ENCODE assay signal across 9 cellular contexts in genomic region chr9:78132688-78133033, GRCh38.
DNase-seq lines count a peak whose midpoint lies in the region; ATAC-seq and TF ChIP-seq lines count a peak whose summit lies in the region.
"Had no signal": no experiment of that assay in that cellular context is flagged by ENCODE, and none has a peak within 500 bp of the region (broad histone marks: within the 10 kb centered on the region; RNA-seq: fewer than 3 reads in every experiment).

No MANE protein-coding gene starts in this region.

- POLR2A ChIA-PET in PC-3 (lab: Charles Lee; ENCODE audit: unreplicated experiment): no interaction called here

- H3K9ac ChIP-seq in PC-3 (ENCODE audit: low read length) (no peak overlapping the region), skeletal muscle satellite cell (ENCODE audit: low read depth, low read length) (no peak overlapping the region)

- peak overlapping the region; percentile 47 for H3K4me3 Mint-ChIP-seq in activated CD4-positive, alpha-beta T cell treated with anti-CD3 and anti-CD28 coated beads, Interleukin-2, amount 10 ng/mL, durations not matched to agents 24 days and 14 days
- H3K4me3 Mint-ChIP-seq in effector memory CD8-positive, alpha-beta T cell: peak overlapping the region; percentile 64 to 69

- H3K4me1 ChIP-seq in PC-3 (ENCODE audit: insufficient read depth, low read length) (no peaks in the 10 kb centered on the region), skeletal muscle satellite cell (ENCODE audit: control insufficient read depth, insufficient read depth, low read length) (no peaks in the 10 kb centered on the region)

- no peaks in the 10 kb centered on the region for H3F3A ChIP-seq in PC-3 (ENCODE audit: low read length, unreplicated experiment)

- H3K27me3 Mint-ChIP-seq in activated CD4-positive, alpha-beta T cell treated with anti-CD3 and anti-CD28 coated beads, Interleukin-2, amount 10 ng/mL, durations not matched to agents 24 days and 14 days: peaks cover 16% of the 10 kb centered on the region
- peaks cover 6 to 23% of the 10 kb centered on the region in 2 donors for H3K27me3 Mint-ChIP-seq in effector memory CD8-positive, alpha-beta T cell

- H3K27ac ChIP-seq in PC-3 (ENCODE audit: low read length): no peak overlapping the region

- peak overlapping the region; percentile 10; the same call in 1 of the 2 replicates for H3K4me3 ChIP-seq in PC-3 (ENCODE audit: low read length)
- no peak overlapping the region for H3K4me3 ChIP-seq in skeletal muscle satellite cell (ENCODE audit: low read length)

- DNase-seq in activated CD4-positive, alpha-beta T cell treated with anti-CD3 and anti-CD28 coated beads, Interleukin-2, amount 10 ng/mL, durations not matched to agents 24 days and 14 days: peak; percentile 57
- no peak for DNase-seq in activated CD4-positive, alpha-beta T cell treated with anti-CD3 and anti-CD28 coated beads for 48 hours
- DNase-seq in PC-3: no peak
- no peak for DNase-seq in effector memory CD8-positive, alpha-beta T cell
- DNase-seq in COLO668 (lab: John Stamatoyannopoulos, UW; ENCODE audit: unreplicated experiment): no peak
- DNase-seq in NCI-H82 treated with DMSO at 0.1 percent for 48 hours (lab: John Stamatoyannopoulos, UW; ENCODE audit: unreplicated experiment): no peak
- DNase-seq: islet precursor cell had no signal

- no peak for TF ChIP-seq CTCF in PC-3 (conservative IDR thresholded peaks at IDR 0.05; ENCODE audit: low read depth, low read length)

- H3K4me1 Mint-ChIP-seq in activated CD4-positive, alpha-beta T cell treated with anti-CD3 and anti-CD28 coated beads, Interleukin-2, amount 10 ng/mL, durations not matched to agents 24 days and 14 days: peaks cover 20% of the 10 kb centered on the region
- peaks cover 7 to 17% of the 10 kb centered on the region in 2 donors for H3K4me1 Mint-ChIP-seq in effector memory CD8-positive, alpha-beta T cell (ENCODE audit: low read depth in 2 of 2)

- H3K27ac Mint-ChIP-seq in activated CD4-positive, alpha-beta T cell treated with anti-CD3 and anti-CD28 coated beads, Interleukin-2, amount 10 ng/mL, durations not matched to agents 24 days and 14 days: peak overlapping the region; percentile 35
- peak overlapping the region; percentile 70 to 85 for H3K27ac Mint-ChIP-seq in effector memory CD8-positive, alpha-beta T cell

- H3K27me3 ChIP-seq in PC-3 (ENCODE audit: low read length): no peaks in the 10 kb centered on the region
- no peaks in the 10 kb centered on the region for H3K27me3 ChIP-seq in skeletal muscle satellite cell (ENCODE audit: control insufficient read depth, insufficient read depth, low read length)

- H3K9me3 Mint-ChIP-seq in activated CD4-positive, alpha-beta T cell treated with anti-CD3 and anti-CD28 coated beads, Interleukin-2, amount 10 ng/mL, durations not matched to agents 24 days and 14 days: peaks cover 10% of the 10 kb centered on the region
- H3K9me3 Mint-ChIP-seq in effector memory CD8-positive, alpha-beta T cell: no peaks in the 10 kb centered on the region

- no TSS peak for BruUV-seq in PC-3 (replicated peaks; lab: Mats Ljungman, UMichigan)

- H2AFZ ChIP-seq in PC-3 (ENCODE audit: low read length): peak overlapping the region; percentile 8; the same call in 1 of the 2 replicates

- no peaks in the 10 kb centered on the region for H3K9me2 ChIP-seq in PC-3 (replicated peaks; ENCODE audit: low read length)

- CTCF ChIA-PET in PC-3 (lab: Charles Lee): no interaction called here

- H3K36me3 Mint-ChIP-seq in activated CD4-positive, alpha-beta T cell treated with anti-CD3 and anti-CD28 coated beads, Interleukin-2, amount 10 ng/mL, durations not matched to agents 24 days and 14 days (ENCODE audit: low read depth): peaks cover 4% of the 10 kb centered on the region
- no peaks in the 10 kb centered on the region for H3K36me3 Mint-ChIP-seq in effector memory CD8-positive, alpha-beta T cell (ENCODE audit: insufficient read depth)

- H3K36me3 ChIP-seq in PC-3 (ENCODE audit: low read depth, low read length) (no peaks in the 10 kb centered on the region), skeletal muscle satellite cell (ENCODE audit: insufficient read depth, low read length) (no peaks in the 10 kb centered on the region)

- H3K79me2 ChIP-seq in PC-3 (ENCODE audit: low read length): no peaks in the 10 kb centered on the region

- intact Hi-C loops in activated CD4-positive, alpha-beta T cell treated with anti-CD3 and anti-CD28 coated beads, Interleukin-2, amount 10 ng/mL, durations not matched to agents 24 days and 14 days (cut with micrococcal nuclease): loop anchor here (10.0 kb wide), 1 partner anchor 102 kb away; the partner anchor contains the start of gene CEP78
- intact Hi-C loops in PC-3 (cut with micrococcal nuclease): no loop called here

- no peaks in the 10 kb centered on the region for H4K20me1 ChIP-seq in PC-3 (ENCODE audit: low read length)

- ATAC-seq in PC-3 (no peak), HG03469 (IDR thresholded peaks at IDR 0.05; ENCODE audit: unreplicated experiment) (no peak)
- peak; percentile 45 for ATAC-seq in effector memory CD8-positive, alpha-beta T cell (replicated peaks)

- no peaks in the 10 kb centered on the region for H3K9me3 ChIP-seq in PC-3 (ENCODE audit: low read length)
- no peaks in the 10 kb centered on the region for H3K9me3 ChIP-seq in skeletal muscle satellite cell (replicated peaks; ENCODE audit: low read length)

- peak overlapping the region; percentile 37 for H3K4me2 ChIP-seq in PC-3 (ENCODE audit: low read length)
- H3K4me2 ChIP-seq in skeletal muscle satellite cell (ENCODE audit: low read length): peak overlapping the region; percentile 36
